8 cellular contexts compared by ENCODE assay signal in the genomic region with DNA sequence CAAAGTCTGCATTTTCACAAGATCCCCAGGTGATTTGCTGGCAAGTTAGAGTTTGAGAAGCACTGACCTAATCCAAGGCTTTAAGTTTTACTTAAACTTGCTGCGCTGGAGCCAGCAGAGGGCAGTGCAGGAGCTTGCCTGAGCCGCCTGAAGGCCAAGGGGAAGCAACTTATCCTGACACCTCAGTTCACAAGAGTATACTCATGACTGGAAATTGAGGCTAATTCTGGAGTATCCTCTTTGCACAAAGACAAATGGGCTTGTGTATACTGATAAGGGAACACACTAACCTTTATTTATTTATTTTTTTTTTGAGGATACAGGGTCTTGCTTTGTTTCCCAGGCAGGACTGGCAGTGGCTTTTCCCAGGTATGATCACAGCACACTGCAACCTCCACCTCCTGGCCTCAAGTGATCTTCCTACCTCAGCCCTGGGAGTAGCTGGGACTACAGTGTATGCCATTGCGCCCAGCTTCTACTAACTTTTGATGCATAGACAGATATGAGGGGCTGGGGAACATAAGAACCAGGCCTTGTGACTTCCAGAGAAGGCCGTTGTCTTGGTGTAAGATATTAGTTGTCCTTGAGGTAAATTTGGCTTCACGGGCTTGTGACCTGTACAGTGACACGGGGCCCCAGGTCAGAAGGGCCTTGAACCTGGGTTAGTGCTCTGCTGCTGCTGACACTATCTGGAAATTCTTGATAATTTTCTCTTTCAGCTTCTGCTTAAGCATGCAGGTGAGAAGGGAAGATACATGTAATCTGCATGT. TPM values are rescaled to one million over a fixed set of nuclear protein-coding genes. Genes with fewer than 3 reads are reported as not detected.
A peak's percentile ranks its signal among the peaks of the same experiment; 100 is the strongest.
DNase-seq lines count a peak whose midpoint lies in the region; ATAC-seq and TF ChIP-seq lines count a peak whose summit lies in the region.

No MANE protein-coding gene starts in this region.

- H3K4me3 ChIP-seq in WI38 (ENCODE audit: low read depth, low read length), result no peak overlapping the region
- H3K4me3 ChIP-seq in breast epithelium, result no peak overlapping the region

- H3K4me1 ChIP-seq in breast epithelium, result no peaks in the 10 kb centered on the region

- H3K9me3 ChIP-seq in breast epithelium, result no peaks in the 10 kb centered on the region

- peaks cover 0 to 16% of the 10 kb centered on the region in 2 donors for H3K27me3 ChIP-seq in breast epithelium

- H3K36me3 ChIP-seq in breast epithelium, result no peaks in the 10 kb centered on the region

- TF ChIP-seq POLR2A in breast epithelium (IDR thresholded peaks at IDR 0.05), result no peak

- intact Hi-C loops in breast epithelium (cut with DNase I; ENCODE audit: low total_unique reads), result no loop called here

- DNase-seq in GM04504 (ENCODE audit: low read depth) (peak; percentile 23), HCEC 1CT (peak; percentile 51), NCI-H1048 (lab: John Stamatoyannopoulos, UW) (peak; percentile 30), breast epithelium (ENCODE audit: low spot score in 2 of 2) (peak in 1 of 2 donors; percentile 35), islet precursor cell (peak; percentile 86)
- DNase-seq in stimulated activated CD4-positive, alpha-beta T cell treated with anti-CD3 and anti-CD28 coated beads, Interleukin-2, amount 100 ng/mL, for 48 hours, result peak; percentile 65 to 69

- H3K27ac ChIP-seq in breast epithelium, result no peak overlapping the region

- no peak for ATAC-seq in HG03457 (IDR thresholded peaks at IDR 0.05; ENCODE audit: unreplicated experiment)

- TF ChIP-seq CTCF in WI38 (IDR thresholded peaks at IDR 0.05; ENCODE audit: low read depth, low read length) (peak; percentile 68), breast epithelium (IDR thresholded peaks at IDR 0.05) (peak in 2 of 3 donors; percentile 31 to 49)

RNA-seq across cellular contexts. Expression of gene SLAMF1, which starts 29.0 kb away (rescaled TPM):
- total RNA-seq in breast epithelium, result 1 to 10 TPM in 1 of 3 donors, under 1 TPM in 2; 0.64 to 1.8 (median 0.98) TPM

RNA-seq across cellular contexts. Expression of gene CD48, which starts 35.8 kb away (rescaled TPM):
- total RNA-seq in breast epithelium, result 10 to 100 TPM in 1 of 3 donors, 1 to 10 TPM in 2; 5.4 to 12.3 (median 8.8) TPM
